ENCODE assay signal across 8 cellular contexts in genomic region chr10:70528726-70529362, GRCh38. TPM values are rescaled to one million over a fixed set of nuclear protein-coding genes. Genes with fewer than 3 reads are reported as not detected.
A peak's percentile ranks its signal among the peaks of the same experiment; 100 is the strongest.
DNase-seq lines count a peak whose midpoint lies in the region; ATAC-seq and TF ChIP-seq lines count a peak whose summit lies in the region.

No MANE protein-coding gene starts in this region.

- H3K4me3 Mint-ChIP-seq in brain = peak overlapping the region in 1 of 5 experiments; percentile 47
- H3K4me3 Mint-ChIP-seq in activated CD8-positive, alpha-beta memory T cell treated with anti-CD3 and anti-CD28 coated beads, Interleukin-2, amount 10 ng/mL, durations not matched to agents 7 days and 5 days = no peak overlapping the region

- peak overlapping the region in 3 of 5 experiments; percentile 40 to 79 (median 71) for H3K27ac Mint-ChIP-seq in brain
- H3K27ac Mint-ChIP-seq in activated CD8-positive, alpha-beta memory T cell treated with anti-CD3 and anti-CD28 coated beads, Interleukin-2, amount 10 ng/mL, durations not matched to agents 7 days and 5 days = no peak overlapping the region

- CTCF ChIA-PET in activated CD8-positive, alpha-beta memory T cell treated with anti-CD3 and anti-CD28 coated beads, Interleukin-2, amount 10 ng/mL, durations not matched to agents 7 days and 5 days (lab: Charles Lee) = interaction anchor here (3.7 kb wide), 1 partner anchor 67 kb away, joined by 14 read pairs; no protein-coding TSS in a partner anchor

- H3K27me3 Mint-ChIP-seq in brain = no peaks in the 10 kb centered on the region
- no peaks in the 10 kb centered on the region for H3K27me3 Mint-ChIP-seq in activated CD8-positive, alpha-beta memory T cell treated with anti-CD3 and anti-CD28 coated beads, Interleukin-2, amount 10 ng/mL, durations not matched to agents 7 days and 5 days

- H3K36me3 Mint-ChIP-seq in brain = peaks cover 4% of the 10 kb centered on the region
- H3K36me3 Mint-ChIP-seq in activated CD8-positive, alpha-beta memory T cell treated with anti-CD3 and anti-CD28 coated beads, Interleukin-2, amount 10 ng/mL, durations not matched to agents 7 days and 5 days = no peaks in the 10 kb centered on the region

- H3K9me3 Mint-ChIP-seq in brain = no peaks in the 10 kb centered on the region
- H3K9me3 Mint-ChIP-seq in activated CD8-positive, alpha-beta memory T cell treated with anti-CD3 and anti-CD28 coated beads, Interleukin-2, amount 10 ng/mL, durations not matched to agents 7 days and 5 days (ENCODE audit: low read depth) = no peaks in the 10 kb centered on the region

- H3K4me1 Mint-ChIP-seq in brain = peaks cover 5% of the 10 kb centered on the region
- no peaks in the 10 kb centered on the region for H3K4me1 Mint-ChIP-seq in activated CD8-positive, alpha-beta memory T cell treated with anti-CD3 and anti-CD28 coated beads, Interleukin-2, amount 10 ng/mL, durations not matched to agents 7 days and 5 days

- DNase-seq in ELF-1 (ENCODE audit: low read depth, low spot score) (peak; percentile 69), HuH-7.5 (ENCODE audit: low spot score) (peak; percentile 77), lung microvascular endothelial cell (ENCODE audit: low read depth in 2 of 2) (peak; percentile 58 to 66), NCI-H1105 treated with DMSO at 0.1 percent for 48 hours (lab: John Stamatoyannopoulos, UW) (no peak), NK-92 (lab: John Stamatoyannopoulos, UW; ENCODE audit: unreplicated experiment) (no peak), HK-2 (ENCODE audit: unreplicated experiment) (no peak)
- DNase-seq in activated CD8-positive, alpha-beta memory T cell treated with anti-CD3 and anti-CD28 coated beads, Interleukin-2, amount 10 ng/mL, durations not matched to agents 7 days and 5 days = no peak

- no peak for ATAC-seq in activated CD8-positive, alpha-beta memory T cell treated with anti-CD3 and anti-CD28 coated beads, Interleukin-2, amount 10 ng/mL, durations not matched to agents 7 days and 5 days

- no peak for TF ChIP-seq CTCF in brain (conservative IDR thresholded peaks at IDR 0.05)

RNA-seq across cellular contexts. Expression of gene PALD1, which starts 50.3 kb away (rescaled TPM):
- polyA plus RNA-seq in brain (ENCODE audit: insufficient read depth, low read depth, low replicate concordance) = 6.4 TPM
- total RNA-seq in lung microvascular endothelial cell = 112 and 120 TPM in 2 replicates
- total RNA-seq in activated CD8-positive, alpha-beta memory T cell treated with anti-CD3 and anti-CD28 coated beads, Interleukin-2, amount 10 ng/mL, durations not matched to agents 7 days and 5 days = under 1 TPM; 0.26 to 0.41 TPM

Comparison
In these comparisons a context has a peak if more than half of its experiments do, and no peak if none do; other contexts are left out.
1. DNase-seq: peak in ELF-1 (single experiment), HuH-7.5 (single experiment) and lung microvascular endothelial cell (2 of 2); none in NCI-H1105 treated with DMSO at 0.1 percent for 48 hours (single experiment), NK-92 (single experiment), activated CD8-positive, alpha-beta memory T cell treated with anti-CD3 and anti-CD28 coated beads, Interleukin-2, amount 10 ng/mL, durations not matched to agents 7 days and 5 days (single experiment) and HK-2 (single experiment).
2. RNA of gene PALD1, which starts 50.3 kb away (total RNA-seq): 112 to 120 TPM in lung microvascular endothelial cell; 0.26 to 0.41 TPM in activated CD8-positive, alpha-beta memory T cell treated with anti-CD3 and anti-CD28 coated beads, Interleukin-2, amount 10 ng/mL, durations not matched to agents 7 days and 5 days; every median in the first group is over 10 times any median in the second.